27 cellular contexts compared by ENCODE assay signal in the genomic region with DNA sequence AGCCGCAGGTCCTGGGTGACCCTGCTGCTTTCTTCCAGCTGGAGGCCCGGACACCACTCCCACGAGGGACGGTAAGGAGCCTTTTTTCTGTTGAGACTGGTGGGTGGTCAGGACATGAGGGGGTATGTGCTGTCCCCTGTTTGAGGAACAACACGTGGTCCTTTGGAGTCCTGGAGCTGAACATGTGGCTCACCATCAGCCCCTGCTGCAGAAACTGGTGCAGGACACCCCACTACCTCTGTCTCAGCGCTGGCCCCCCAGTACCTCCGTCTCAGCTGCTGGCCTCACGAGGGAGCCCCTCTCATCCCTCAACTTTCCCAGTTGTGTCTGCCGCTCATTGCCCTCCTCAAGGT. TPM values are rescaled to one million over a fixed set of nuclear protein-coding genes. Genes with fewer than 3 reads are reported as not detected.
DNase-seq lines count a peak whose midpoint lies in the region; ATAC-seq, FAIRE-seq and TF ChIP-seq lines count a peak whose summit lies in the region.
"Had no signal": no experiment of that assay in that cellular context is flagged by ENCODE, and none has a peak within 500 bp of the region (broad histone marks: within the 10 kb centered on the region; RNA-seq: fewer than 3 reads in every experiment).

No MANE protein-coding gene starts in this region.

- H3K4me1 Mint-ChIP-seq in type B pancreatic cell (ENCODE audit: unreplicated experiment), result peaks cover 4% of the 10 kb centered on the region

- ATAC-seq in Right ventricle myocardium superior (ENCODE audit: poor library complexity) (no peak), left lung (no peak)
- ATAC-seq: gastroesophageal sphincter had no signal

- intact Hi-C loops in Right ventricle myocardium superior (cut with DNase I), result no loop called here
- intact Hi-C loops in left ventricle myocardium inferior (cut with micrococcal nuclease), result no loop called here
- intact Hi-C loops in left lung (cut with DNase I), result no loop called here

- no peaks in the 10 kb centered on the region for H3K9me3 Mint-ChIP-seq in type B pancreatic cell
- H3K9me3 Mint-ChIP-seq: activated naive CD4-positive, alpha-beta T cell treated with anti-CD3 and anti-CD28 coated beads for 36 hours; dendritic cell treated with granulocyte-macrophage colony-stimulating factor and Interleukin-4, amounts not matched to agents 40 ng/mL and 50 ng/mL, for 4 days had no signal

- H3K9me3 ChIP-seq in left ventricle myocardium inferior (replicated peaks) (no peaks in the 10 kb centered on the region), left lung (no peaks in the 10 kb centered on the region)
- H3K9me3 ChIP-seq: BLaER1 treated with 17β-estradiol and CSF1 and Interleukin-3, amounts not matched to agents 10 nM and 100 nM; gastroesophageal sphincter had no signal

- peak; percentile 15 for DNase-seq in Right ventricle myocardium superior
- no peak for DNase-seq in left ventricle myocardium inferior
- DNase-seq in NB4 (ENCODE audit: low read depth), result peak; percentile 34
- DNase-seq in left lung, result peak; percentile 18 to 47
- DNase-seq in type B pancreatic cell (ENCODE audit: extremely low spot score, unreplicated experiment), result peak; percentile 62
- DNase-seq in RCC 7860 (ENCODE audit: low spot score), result no peak
- DNase-seq in middle frontal gyrus (ENCODE audit: extremely low spot score, low spot score), result no peak
- no peak for DNase-seq in RWPE1 (ENCODE audit: low spot score)
- DNase-seq: ACHN; activated CD4-positive, alpha-beta T cell treated with anti-CD3 and anti-CD28 coated beads for 1 hour; activated naive CD4-positive, alpha-beta T cell treated with anti-CD3 and anti-CD28 coated beads for 36 hours; activated T-cell treated with anti-CD3 and anti-CD28 coated beads, Interleukin-2, amount 50 U/mL, for 48 hours; amygdala; HCEC 1CT; IMR-90; NCI-H1417 treated with DMSO at 0.1 percent for 48 hours; NCI-H2081 treated with DMSO at 0.1 percent for 48 hours; NCI-H82; nucleus accumbens; SW 1271 had no signal

- no peaks in the 10 kb centered on the region for H3K27me3 Mint-ChIP-seq in type B pancreatic cell

- CTCF ChIA-PET in RWPE1 (lab: Yijun Ruan, JAX), result no interaction called here

- H3K4me3 ChIP-seq in left ventricle myocardium inferior (no peak overlapping the region), NB4 (ENCODE audit: low read depth, low read length) (no peak overlapping the region), left lung (no peak overlapping the region)
- H3K4me3 ChIP-seq: BLaER1 treated with 17β-estradiol and CSF1 and Interleukin-3, amounts not matched to agents 10 nM and 100 nM; gastroesophageal sphincter; smooth muscle cell had no signal

- POLR2A ChIA-PET in RWPE1 (lab: Yijun Ruan, JAX; ENCODE audit: low non-redundant PET), result no interaction called here

- TF ChIP-seq POLR2A in NB4 (IDR thresholded peaks at IDR 0.05; ENCODE audit: extremely low read depth, insufficient read length), result no peak

- H3K4me1 ChIP-seq in left ventricle myocardium inferior, result no peaks in the 10 kb centered on the region
- H3K4me1 ChIP-seq in left lung, result no peaks in the 10 kb centered on the region
- H3K4me1 ChIP-seq: gastroesophageal sphincter had no signal

- peaks cover 54% of the 10 kb centered on the region for H3K36me3 ChIP-seq in left ventricle myocardium inferior
- H3K36me3 ChIP-seq in left lung, result peaks cover 0 to 31% of the 10 kb centered on the region in 2 donors

- H3K36me3 Mint-ChIP-seq in type B pancreatic cell, result peaks cover 3% of the 10 kb centered on the region

- H3K27ac ChIP-seq in left ventricle myocardium inferior (replicated peaks) (no peak overlapping the region), left lung (no peak overlapping the region), RWPE1 (no peak overlapping the region)
- H3K27ac ChIP-seq: BLaER1 treated with 17β-estradiol and CSF1 and Interleukin-3, amounts not matched to agents 10 nM and 100 nM; gastroesophageal sphincter had no signal

- H3K4me3 Mint-ChIP-seq in type B pancreatic cell, result no peak overlapping the region
- H3K4me3 Mint-ChIP-seq: activated naive CD4-positive, alpha-beta T cell treated with anti-CD3 and anti-CD28 coated beads for 36 hours; dendritic cell treated with granulocyte-macrophage colony-stimulating factor and Interleukin-4, amounts not matched to agents 40 ng/mL and 50 ng/mL, for 4 days had no signal

- TF ChIP-seq CTCF in left ventricle myocardium inferior (IDR thresholded peaks at IDR 0.05; ENCODE audit: borderline replicate concordance) (no peak), NB4 (IDR thresholded peaks at IDR 0.05; ENCODE audit: low read depth, low read length) (no peak), left lung (IDR thresholded peaks at IDR 0.05) (no peak), type B pancreatic cell (conservative IDR thresholded peaks at IDR 0.05) (no peak), RWPE1 (conservative IDR thresholded peaks at IDR 0.05; ENCODE audit: low read depth) (no peak)

- no peak overlapping the region for H3K27ac Mint-ChIP-seq in type B pancreatic cell
- H3K27ac Mint-ChIP-seq: activated naive CD4-positive, alpha-beta T cell treated with anti-CD3 and anti-CD28 coated beads for 36 hours; dendritic cell treated with granulocyte-macrophage colony-stimulating factor and Interleukin-4, amounts not matched to agents 40 ng/mL and 50 ng/mL, for 4 days had no signal

- no peak for FAIRE-seq in RCC 7860 (lab: Jason Lieb, UNC)
- FAIRE-seq: bronchial epithelial cell, D721Med, islet of Langerhans had no signal

- H3K27me3 ChIP-seq in left ventricle myocardium inferior (ENCODE audit: low read depth), result no peaks in the 10 kb centered on the region
- H3K27me3 ChIP-seq in left lung, result no peaks in the 10 kb centered on the region
- H3K27me3 ChIP-seq: BLaER1 treated with 17β-estradiol and CSF1 and Interleukin-3, amounts not matched to agents 10 nM and 100 nM; gastroesophageal sphincter had no signal

RNA-seq across cellular contexts. Expression of a gene that starts 34.7 kb away (rescaled TPM):
- total RNA-seq in Right ventricle myocardium superior, result 6.9 TPM
- 4.9 TPM for total RNA-seq in left ventricle myocardium inferior
- 10 to 100 TPM; 32.7 to 50.4 TPM for total RNA-seq in left lung
- total RNA-seq in type B pancreatic cell (ENCODE audit: low replicate concordance), result 10.6 and 28.2 TPM in 2 replicates

Comparison
In these comparisons a context has a peak if more than half of its experiments do, and no peak if none do; other contexts are left out.
1. DNase-seq: peak in Right ventricle myocardium superior (single experiment), NB4 (single experiment), left lung (2 of 2) and type B pancreatic cell (single experiment); none in left ventricle myocardium inferior (single experiment), RCC 7860 (single experiment), middle frontal gyrus (single experiment) and RWPE1 (single experiment).